In genomic region chr3:116263842-116264545, GRCh38 we compare ENCODE assay signal across 1 cellular context.
TF ChIP-seq lines count a peak whose summit lies in the region.

No MANE protein-coding gene starts in this region.

TF ChIP-seq in SK-N-SH, 30 proteins besides CTCF, POLR2A, EP300 and RAD21 (continued from another document):
- TF ChIP-seq MAX (IDR thresholded peaks at IDR 0.05; ENCODE audit: low read depth) (no peak), TAF1 (IDR thresholded peaks at IDR 0.05; ENCODE audit: borderline replicate concordance, low read depth, low read length) (no peak), NFIC (IDR thresholded peaks at IDR 0.05; ENCODE audit: borderline replicate concordance) (peak; percentile 95), GATA2 (CRISPR knock-in tag; IDR thresholded peaks at IDR 0.05) (no peak), RXRA (IDR thresholded peaks at IDR 0.05; ENCODE audit: borderline replicate concordance, low read depth) (peak; percentile 86), EZH2phosphoT487 (IDR thresholded peaks at IDR 0.05; ENCODE audit: borderline replicate concordance, low read depth) (no peak), REST (IDR thresholded peaks at IDR 0.05; ENCODE audit: low read depth, low read length) (no peak), IRF3 (IDR thresholded peaks at IDR 0.05; ENCODE audit: low read depth, low read length) (no peak), ELF1 (IDR thresholded peaks at IDR 0.05) (no peak), CHD2 (IDR thresholded peaks at IDR 0.05; ENCODE audit: low read length, partially characterized antibody) (no peak), GABPA (IDR thresholded peaks at IDR 0.05; ENCODE audit: low read depth) (no peak), TCF12 (IDR thresholded peaks at IDR 0.05) (peak; percentile 100), FOXJ3 (CRISPR knock-in tag; IDR thresholded peaks at IDR 0.05) (no peak), ZBTB33 (IDR thresholded peaks at IDR 0.05; ENCODE audit: borderline replicate concordance, low read depth) (peak; percentile 48; the same call in 1 of the 2 replicates), FOSL2 (IDR thresholded peaks at IDR 0.05; ENCODE audit: borderline replicate concordance, low read depth) (peak; percentile 87)
